16 cellular contexts compared by ENCODE assay signal in the genomic region with DNA sequence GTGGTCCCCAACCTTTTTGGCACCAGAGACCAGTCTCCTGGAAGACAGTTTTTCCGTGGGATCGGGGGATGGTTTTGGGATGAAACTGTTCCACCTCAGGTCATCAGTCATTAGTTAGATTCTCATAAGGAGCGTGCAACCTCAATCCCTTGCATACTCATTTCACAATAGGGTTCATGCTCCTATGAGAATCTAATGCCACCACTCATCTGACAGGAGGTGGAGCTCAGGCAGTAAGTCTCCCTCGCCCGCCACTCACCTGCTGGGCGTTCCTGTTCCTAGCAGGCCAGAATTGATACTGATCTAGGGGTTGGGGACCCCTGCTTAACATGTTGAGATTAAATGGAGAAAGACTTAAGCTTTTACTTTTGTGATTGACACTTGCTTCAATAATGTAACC. TPM values are rescaled to one million over a fixed set of nuclear protein-coding genes. Genes with fewer than 3 reads are reported as not detected.
DNase-seq lines count a peak whose midpoint lies in the region; ATAC-seq lines count a peak whose summit lies in the region.
"Had no signal": no experiment of that assay in that cellular context is flagged by ENCODE, and none has a peak within 500 bp of the region (broad histone marks: within the 10 kb centered on the region; RNA-seq: fewer than 3 reads in every experiment).

No MANE protein-coding gene starts in this region.

- intact Hi-C loops in activated T-helper 2 cell treated with anti-CD3 and anti-CD28 coated beads, Interferon-gamma antibody, Interleukin-2, Interleukin-4, amounts not matched to agents 10 μg/mL and 5 μg/mL and 100 μg/mL, durations not matched to agents 14 hours and 24 hours and 36 hours (cut with micrococcal nuclease) = loop anchor here (1.0 kb wide), 1 partner anchor 8 kb away; no protein-coding TSS in a partner anchor

- no peak for ATAC-seq in stimulated activated naive CD8-positive, alpha-beta T cell treated with anti-CD3 and anti-CD28 coated beads, Interleukin-15, Interleukin-2, amounts not matched to agents 100 U/mL and 50 U/mL, for 24 hours
- ATAC-seq in memory B cell (ENCODE audit: low read depth) = no peak
- no peak for ATAC-seq in HG02870 (IDR thresholded peaks at IDR 0.05; ENCODE audit: unreplicated experiment)

- H3K27ac Mint-ChIP-seq in stimulated activated naive CD8-positive, alpha-beta T cell treated with anti-CD3 and anti-CD28 coated beads, Interleukin-15, Interleukin-2, amounts not matched to agents 100 ng/mL and 50 ng/mL, for 24 hours = peak overlapping the region; percentile 69
- H3K27ac Mint-ChIP-seq in activated T-helper 2 cell treated with anti-CD3 and anti-CD28 coated beads, Interferon-gamma antibody, Interleukin-2, Interleukin-4, amounts not matched to agents 10 μg/mL and 5 μg/mL and 100 μg/mL, durations not matched to agents 14 hours and 24 hours and 36 hours = peak overlapping the region; percentile 58
- peak overlapping the region; percentile 70 for H3K27ac Mint-ChIP-seq in memory B cell

- H3K27me3 Mint-ChIP-seq in stimulated activated naive CD8-positive, alpha-beta T cell treated with anti-CD3 and anti-CD28 coated beads, Interleukin-15, Interleukin-2, amounts not matched to agents 100 ng/mL and 50 ng/mL, for 24 hours = no peaks in the 10 kb centered on the region
- no peaks in the 10 kb centered on the region for H3K27me3 Mint-ChIP-seq in activated T-helper 2 cell treated with anti-CD3 and anti-CD28 coated beads, Interferon-gamma antibody, Interleukin-2, Interleukin-4, amounts not matched to agents 10 μg/mL and 5 μg/mL and 100 μg/mL, durations not matched to agents 14 hours and 24 hours and 36 hours (ENCODE audit: low read depth)
- H3K27me3 Mint-ChIP-seq in memory B cell = no peaks in the 10 kb centered on the region

- H3K4me1 Mint-ChIP-seq in stimulated activated naive CD8-positive, alpha-beta T cell treated with anti-CD3 and anti-CD28 coated beads, Interleukin-15, Interleukin-2, amounts not matched to agents 100 ng/mL and 50 ng/mL, for 24 hours (ENCODE audit: low read depth) = peaks cover 81% of the 10 kb centered on the region
- peaks cover 53% of the 10 kb centered on the region for H3K4me1 Mint-ChIP-seq in activated T-helper 2 cell treated with anti-CD3 and anti-CD28 coated beads, Interferon-gamma antibody, Interleukin-2, Interleukin-4, amounts not matched to agents 10 μg/mL and 5 μg/mL and 100 μg/mL, durations not matched to agents 14 hours and 24 hours and 36 hours (ENCODE audit: low read depth)
- peaks cover 14% of the 10 kb centered on the region for H3K4me1 Mint-ChIP-seq in memory B cell

- H3K36me3 Mint-ChIP-seq in stimulated activated naive CD8-positive, alpha-beta T cell treated with anti-CD3 and anti-CD28 coated beads, Interleukin-15, Interleukin-2, amounts not matched to agents 100 ng/mL and 50 ng/mL, for 24 hours (ENCODE audit: low read depth) = peaks cover 71% of the 10 kb centered on the region
- peaks cover 59% of the 10 kb centered on the region for H3K36me3 Mint-ChIP-seq in activated T-helper 2 cell treated with anti-CD3 and anti-CD28 coated beads, Interferon-gamma antibody, Interleukin-2, Interleukin-4, amounts not matched to agents 10 μg/mL and 5 μg/mL and 100 μg/mL, durations not matched to agents 14 hours and 24 hours and 36 hours (ENCODE audit: low read depth)
- H3K36me3 Mint-ChIP-seq in memory B cell = peaks cover 11% of the 10 kb centered on the region

- H3K9me3 Mint-ChIP-seq in stimulated activated naive CD8-positive, alpha-beta T cell treated with anti-CD3 and anti-CD28 coated beads, Interleukin-15, Interleukin-2, amounts not matched to agents 100 ng/mL and 50 ng/mL, for 24 hours = no peaks in the 10 kb centered on the region
- H3K9me3 Mint-ChIP-seq in activated T-helper 2 cell treated with anti-CD3 and anti-CD28 coated beads, Interferon-gamma antibody, Interleukin-2, Interleukin-4, amounts not matched to agents 10 μg/mL and 5 μg/mL and 100 μg/mL, durations not matched to agents 14 hours and 24 hours and 36 hours = no peaks in the 10 kb centered on the region
- H3K9me3 Mint-ChIP-seq in memory B cell = no peaks in the 10 kb centered on the region

- H3K4me3 Mint-ChIP-seq in stimulated activated naive CD8-positive, alpha-beta T cell treated with anti-CD3 and anti-CD28 coated beads, Interleukin-15, Interleukin-2, amounts not matched to agents 100 ng/mL and 50 ng/mL, for 24 hours = peak overlapping the region; percentile 37
- no peak overlapping the region for H3K4me3 Mint-ChIP-seq in activated T-helper 2 cell treated with anti-CD3 and anti-CD28 coated beads, Interferon-gamma antibody, Interleukin-2, Interleukin-4, amounts not matched to agents 10 μg/mL and 5 μg/mL and 100 μg/mL, durations not matched to agents 14 hours and 24 hours and 36 hours (ENCODE audit: low read depth)
- no peak overlapping the region for H3K4me3 Mint-ChIP-seq in memory B cell

- DNase-seq in stimulated activated naive CD8-positive, alpha-beta T cell treated with anti-CD3 and anti-CD28 coated beads, Interleukin-15, Interleukin-2, amounts not matched to agents 100 U/mL and 50 U/mL, for 24 hours = no peak
- no peak for DNase-seq in activated T-helper 2 cell treated with anti-CD3 and anti-CD28 coated beads, Interferon-gamma antibody, Interleukin-2, Interleukin-4, amounts not matched to agents 10 μg/mL and 5 μg/mL and 100 μg/mL, durations not matched to agents 14 hours and 24 hours and 36 hours (ENCODE audit: low spot score)
- DNase-seq in memory B cell (ENCODE audit: low spot score in 2 of 2) (no peak), NK-92 (lab: John Stamatoyannopoulos, UW; ENCODE audit: unreplicated experiment) (no peak), RKO (ENCODE audit: low spot score) (no peak)
- no peak for DNase-seq in activated CD4-positive, CD25-positive, alpha-beta regulatory T cell (lab: John Stamatoyannopoulos, UW)
- DNase-seq: activated effector memory CD4-positive, alpha-beta T cell treated with Interleukin-2 at 50 U/mL for 16 hours; brain microvascular endothelial cell; dermis blood vessel endothelial cell; GDM1; kidney glomerular epithelial cell; NCI-H1694; NCI-H446 treated with DMSO at 0.1 percent for 48 hours; stimulated activated CD4-positive, alpha-beta T cell treated with anti-CD3 and anti-CD28 coated beads, Interleukin-4, amount 100 ng/mL, for 4 hours had no signal

RNA-seq across cellular contexts. Expression of gene NABP1, which starts 9.9 kb away (rescaled TPM):
- 39.9 and 40.0 TPM in 2 replicates for total RNA-seq in activated T-helper 2 cell treated with anti-CD3 and anti-CD28 coated beads, Interferon-gamma antibody, Interleukin-2, Interleukin-4, amounts not matched to agents 10 μg/mL and 5 μg/mL and 100 μg/mL, durations not matched to agents 14 hours and 24 hours and 36 hours
